In the genomic region with DNA sequence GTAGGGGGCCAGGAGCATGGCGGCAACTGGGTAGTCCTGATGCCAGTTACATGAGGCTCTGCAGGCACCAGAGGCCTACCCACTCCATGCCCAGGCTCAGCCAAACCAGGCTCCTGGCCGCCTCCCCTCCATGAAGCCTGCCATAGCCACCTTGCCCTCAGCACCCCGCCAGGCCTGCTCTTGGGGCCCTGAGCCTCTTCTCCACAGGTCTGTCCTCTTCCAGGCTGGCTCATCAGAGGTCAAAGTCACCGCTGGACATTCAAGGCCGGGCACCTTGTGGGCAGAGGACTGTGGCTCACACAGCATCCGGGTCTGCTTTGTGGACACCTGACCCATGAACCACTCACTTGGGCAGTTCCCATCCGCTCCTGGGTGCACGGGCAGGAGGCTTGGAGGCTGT, we compare ENCODE assay signal across 18 cellular contexts.
A peak's percentile ranks its signal among the peaks of the same experiment; 100 is the strongest.
DNase-seq lines count a peak whose midpoint lies in the region; ATAC-seq and TF ChIP-seq lines count a peak whose summit lies in the region.
"Had no signal": no experiment of that assay in that cellular context is flagged by ENCODE, and none has a peak within 500 bp of the region (broad histone marks: within the 10 kb centered on the region; RNA-seq: fewer than 3 reads in every experiment).

No MANE protein-coding gene starts in this region.

- DNase-seq in Right ventricle myocardium superior: peak; percentile 22
- DNase-seq in left ventricle myocardium inferior: no peak
- no peak for DNase-seq in neuronal stem cell (ENCODE audit: low spot score)
- DNase-seq in psoas muscle: peak in 1 of 2 donors; percentile 59
- DNase-seq in endothelial cell (ENCODE audit: low spot score): no peak
- DNase-seq in T-helper 9 cell: no peak
- DNase-seq: AML-193; Caco-2; Calu3; CD4-positive, alpha-beta T cell; CD8-positive, alpha-beta T cell; DMS79 treated with DMSO at 0.1 percent for 48 hours; GF-D8 had no signal

- H3K4ac ChIP-seq in neuronal stem cell (ENCODE audit: low read length): no peak overlapping the region

- H3K9me3 ChIP-seq in left ventricle myocardium inferior (replicated peaks) (peaks cover 3% of the 10 kb centered on the region), neuronal stem cell (replicated peaks in 1 of 2; ENCODE audit: control insufficient read depth in 2 of 2, insufficient read depth in 1 of 2, low read depth in 1 of 2, low read length in 2 of 2) (peaks cover 0 to 2% of the 10 kb centered on the region in 2 donors), psoas muscle (no peaks in the 10 kb centered on the region)
- H3K9me3 ChIP-seq: A549; BLaER1 treated with 17β-estradiol and CSF1 and Interleukin-3, amounts not matched to agents 10 nM and 100 nM; Caco-2 had no signal

- no peak overlapping the region for H3K4me3 ChIP-seq in left ventricle myocardium inferior
- H3K4me3 ChIP-seq in neuronal stem cell (ENCODE audit: low read length in 2 of 2): no peak overlapping the region
- H3K4me3 ChIP-seq in psoas muscle: no peak overlapping the region
- H3K4me3 ChIP-seq: A549; BLaER1 treated with 17β-estradiol and CSF1 and Interleukin-3, amounts not matched to agents 10 nM and 100 nM had no signal

- peak overlapping the region; percentile 26 for H2BK120ac ChIP-seq in neuronal stem cell (ENCODE audit: low read depth, low read length)

- no peak overlapping the region for H2BK12ac ChIP-seq in neuronal stem cell (ENCODE audit: low read length)

- H4K91ac ChIP-seq in neuronal stem cell (ENCODE audit: low read depth, low read length, poor library complexity): no peak overlapping the region

- peaks cover 11% of the 10 kb centered on the region for H3K4me1 Mint-ChIP-seq in endothelial cell (ENCODE audit: unreplicated experiment)
- H3K4me1 Mint-ChIP-seq: B cell had no signal

- TF ChIP-seq CTCF in left ventricle myocardium inferior (IDR thresholded peaks at IDR 0.05; ENCODE audit: borderline replicate concordance) (no peak), psoas muscle (IDR thresholded peaks at IDR 0.05) (no peak), endothelial cell (IDR thresholded peaks at IDR 0.05; ENCODE audit: unreplicated experiment) (no peak)

- H3K9me3 Mint-ChIP-seq in endothelial cell (ENCODE audit: unreplicated experiment): no peaks in the 10 kb centered on the region
- H3K9me3 Mint-ChIP-seq: CD4-positive, alpha-beta T cell had no signal

- no peak overlapping the region for H2BK15ac ChIP-seq in neuronal stem cell (ENCODE audit: low read length)

- H3K4me2 ChIP-seq in neuronal stem cell (ENCODE audit: insufficient read depth, low read length, poor library complexity, severe bottlenecking): no peak overlapping the region
- H3K4me2 ChIP-seq: A549; BLaER1 treated with 17β-estradiol and CSF1 and Interleukin-3, amounts not matched to agents 10 nM and 100 nM had no signal

- no peak overlapping the region for H3K4me3 Mint-ChIP-seq in endothelial cell (ENCODE audit: unreplicated experiment)
- H3K4me3 Mint-ChIP-seq: B cell; CD4-positive, alpha-beta T cell; CD8-positive, alpha-beta T cell had no signal

- peaks cover 6% of the 10 kb centered on the region for H3K36me3 ChIP-seq in left ventricle myocardium inferior
- no peaks in the 10 kb centered on the region for H3K36me3 ChIP-seq in neuronal stem cell (replicated peaks in 1 of 2; ENCODE audit: control insufficient read depth in 2 of 2, insufficient read depth in 2 of 2, low read length in 2 of 2)
- peaks cover 2 to 83% of the 10 kb centered on the region in 2 donors for H3K36me3 ChIP-seq in psoas muscle (ENCODE audit: insufficient read depth in 1 of 2, low read depth in 1 of 2)
- H3K36me3 ChIP-seq: BLaER1 treated with 17β-estradiol and CSF1 and Interleukin-3, amounts not matched to agents 10 nM and 100 nM had no signal

- intact Hi-C loops in Right ventricle myocardium superior (cut with DNase I) (no loop called here), left ventricle myocardium inferior (cut with micrococcal nuclease) (no loop called here), psoas muscle (cut with DNase I) (no loop called here)

- no peak overlapping the region for H4K8ac ChIP-seq in neuronal stem cell (ENCODE audit: low read depth, low read length)

- no peak overlapping the region for H2AFZ ChIP-seq in neuronal stem cell (ENCODE audit: low read length)

- no peak for ATAC-seq in Right ventricle myocardium superior (ENCODE audit: poor library complexity)
- peak in 3 of 4 donors; percentile 4 to 11 (median 4) for ATAC-seq in psoas muscle
- ATAC-seq: A549; CD8-positive, alpha-beta T cell had no signal

- H3K27ac Mint-ChIP-seq in endothelial cell (ENCODE audit: unreplicated experiment): no peak overlapping the region
- H3K27ac Mint-ChIP-seq: B cell; CD4-positive, alpha-beta T cell; CD8-positive, alpha-beta T cell had no signal

- H2BK5ac ChIP-seq in neuronal stem cell (ENCODE audit: low read length): no peak overlapping the region

- no peaks in the 10 kb centered on the region for H3K36me3 Mint-ChIP-seq in endothelial cell (ENCODE audit: low read depth, unreplicated experiment)
- H3K36me3 Mint-ChIP-seq: CD8-positive, alpha-beta T cell had no signal

- no peak overlapping the region for H3K14ac ChIP-seq in neuronal stem cell (ENCODE audit: low read length)

- H3K79me1 ChIP-seq in neuronal stem cell (ENCODE audit: low read depth, low read length): peaks cover 4% of the 10 kb centered on the region

- H3K4me1 ChIP-seq in left ventricle myocardium inferior (no peaks in the 10 kb centered on the region), neuronal stem cell (ENCODE audit: control insufficient read depth in 2 of 2, insufficient read depth in 1 of 2, low read depth in 1 of 2, low read length in 2 of 2) (peaks cover 0 to 4% of the 10 kb centered on the region in 2 donors), psoas muscle (no peaks in the 10 kb centered on the region)
- H3K4me1 ChIP-seq: A549, Caco-2 had no signal

- H2AK5ac ChIP-seq in neuronal stem cell (ENCODE audit: low read depth, low read length): peak overlapping the region; percentile 68

- peaks cover 8% of the 10 kb centered on the region for H3K27me3 Mint-ChIP-seq in endothelial cell (ENCODE audit: unreplicated experiment)
- H3K27me3 Mint-ChIP-seq: CD4-positive, alpha-beta T cell had no signal

- H3K23ac ChIP-seq in neuronal stem cell (ENCODE audit: low read depth, low read length, poor library complexity): no peak overlapping the region

- H3K18ac ChIP-seq in neuronal stem cell (ENCODE audit: low read length): peak overlapping the region; percentile 40

- WGBS in neuronal stem cell (ENCODE audit: extremely low coverage in 2 of 2, insufficient read length in 2 of 2, insufficient replicate concordance in 1 of 2), 2 donors: no CpG with 5 or more reads among the region's 8 CpGs
- WGBS in psoas muscle, 3 donors: 89 to 97% (median 96%) methylated on average over 8 of the region's 8 CpGs

- H3K27ac ChIP-seq in left ventricle myocardium inferior (replicated peaks): no peak overlapping the region
- no peak overlapping the region for H3K27ac ChIP-seq in neuronal stem cell (replicated peaks; ENCODE audit: low read length)
- H3K27ac ChIP-seq in psoas muscle: no peak overlapping the region
- H3K27ac ChIP-seq: 22Rv1; A549; BLaER1 treated with 17β-estradiol and CSF1 and Interleukin-3, amounts not matched to agents 10 nM and 100 nM; C4-2B had no signal

- H3K27me3 ChIP-seq in left ventricle myocardium inferior (ENCODE audit: low read depth) (no peaks in the 10 kb centered on the region), neuronal stem cell (ENCODE audit: control insufficient read depth in 3 of 3, insufficient read depth in 3 of 3, low read depth in 1 of 3, low read length in 3 of 3) (peaks cover 0 to 15% (median 0%) of the 10 kb centered on the region in 3 experiments), psoas muscle (ENCODE audit: insufficient read depth in 3 of 3, low read length in 2 of 3) (no peaks in the 10 kb centered on the region)
- H3K27me3 ChIP-seq: BLaER1 treated with 17β-estradiol and CSF1 and Interleukin-3, amounts not matched to agents 10 nM and 100 nM had no signal

- H3K9ac ChIP-seq in neuronal stem cell (ENCODE audit: low read depth, low read length, poor library complexity): peak overlapping the region; percentile 17
- H3K9ac ChIP-seq: BLaER1 treated with 17β-estradiol and CSF1 and Interleukin-3, amounts not matched to agents 10 nM and 100 nM had no signal
